Comparison of ENCODE assay signal across 1 cellular context in genomic region chr12:42237052-42237852, GRCh38.
TF ChIP-seq lines count a peak whose summit lies in the region.

No MANE protein-coding gene starts in this region.

TF ChIP-seq in GM12878, 131 proteins besides CTCF, POLR2A, EP300 and RAD21 (continued from another document):
- no peak for TF ChIP-seq BCLAF1 (IDR thresholded peaks at IDR 0.05)
- peak; percentile 46; the same call in 1 of the 2 replicates for TF ChIP-seq SMARCA5 (IDR thresholded peaks at IDR 0.05)
- TF ChIP-seq NR2F1 (conservative IDR thresholded peaks at IDR 0.05), result peak; percentile 62; the same call in 1 of the 2 replicates
- TF ChIP-seq RCOR1 (conservative IDR thresholded peaks at IDR 0.05; ENCODE audit: low read depth, low read length), result no peak
- TF ChIP-seq SRF (IDR thresholded peaks at IDR 0.05; ENCODE audit: low read depth in 2 of 2, low read length in 2 of 2), result no peak
- peak; percentile 71 for TF ChIP-seq RUNX3 (IDR thresholded peaks at IDR 0.05; ENCODE audit: low read length)
- peak; percentile 47; the same call in 1 of the 3 replicates for TF ChIP-seq POU2F2 (IDR thresholded peaks at IDR 0.05; ENCODE audit: borderline replicate concordance, low read depth, low read length)
- TF ChIP-seq ZBTB4 (CRISPR knock-in tag; IDR thresholded peaks at IDR 0.05), result no peak
- TF ChIP-seq PAX5 (IDR thresholded peaks at IDR 0.05; ENCODE audit: borderline replicate concordance, low read depth, low read length), result peak; percentile 51; the same call in 1 of the 2 replicates
- peak; percentile 42; the same call in 1 of the 2 replicates for TF ChIP-seq TAF1 (IDR thresholded peaks at IDR 0.05; ENCODE audit: borderline replicate concordance, low read depth, low read length)
- TF ChIP-seq POLR2AphosphoS5 (IDR thresholded peaks at IDR 0.05; ENCODE audit: low read length), result peak; percentile 77; the same call in 1 of the 2 replicates
- 0 out of 2 replicates have a peak, but pooled peaks have one; percentile 30 for TF ChIP-seq ELK1 (IDR thresholded peaks at IDR 0.05; ENCODE audit: low read depth, low read length)
- no peak for TF ChIP-seq RBBP5 (conservative IDR thresholded peaks at IDR 0.05)
- TF ChIP-seq ZNF384 (IDR thresholded peaks at IDR 0.05; ENCODE audit: borderline replicate concordance, low read depth, low read length), result no peak
- 0 out of 2 replicates have a peak, but pooled peaks have one; percentile 7 for TF ChIP-seq LARP7 (IDR thresholded peaks at IDR 0.05)
- TF ChIP-seq BACH1 (IDR thresholded peaks at IDR 0.05; ENCODE audit: borderline replicate concordance), result peak; percentile 62
- TF ChIP-seq ZBED1 (IDR thresholded peaks at IDR 0.05; ENCODE audit: borderline replicate concordance), result peak; percentile 33; the same call in 1 of the 2 replicates
- peak; percentile 60 for TF ChIP-seq IKZF1 (conservative IDR thresholded peaks at IDR 0.05)
- TF ChIP-seq RELB (IDR thresholded peaks at IDR 0.05; ENCODE audit: low read depth), result 0 out of 2 replicates have a peak, but pooled peaks have one; percentile 34
- peak in 1 of 2 experiments; percentile 44; a peak in 1 of 3 replicates for TF ChIP-seq EGR1 (IDR thresholded peaks at IDR 0.05; ENCODE audit: borderline replicate concordance in 1 of 2, low read depth in 2 of 2, low read length in 2 of 2)
- peak; percentile 38 for TF ChIP-seq MYC (IDR thresholded peaks at IDR 0.05; ENCODE audit: insufficient read depth, insufficient read length, insufficient replicate concordance, low read length, severe bottlenecking)
- no peak for TF ChIP-seq ZNF622 (IDR thresholded peaks at IDR 0.05)
- peak; percentile 87; the same call in 1 of the 2 replicates for TF ChIP-seq SIN3A (IDR thresholded peaks at IDR 0.05; ENCODE audit: low read depth, low read length)
TF ChIP-seq in GM12878: peak in this region for 24.
